8 cellular contexts compared by ENCODE assay signal in genomic region chr16:49095539-49095938, GRCh38.
"Had no signal": no experiment of that assay in that cellular context is flagged by ENCODE, and none has a peak within 500 bp of the region (broad histone marks: within the 10 kb centered on the region; RNA-seq: fewer than 3 reads in every experiment).

No MANE protein-coding gene starts in this region.

- H3K4me3 ChIP-seq: GM23248, HAP-1, K562 had no signal

- H3K27ac ChIP-seq: GM23248 had no signal

- DNase-seq: GM23248, H7, HFFc6, IMR-90, KG1 had no signal

- H2AFZ ChIP-seq: GM23248 had no signal

- H3K27ac Mint-ChIP-seq: HFFc6 had no signal

- H3K4me1 ChIP-seq: HAP-1 had no signal

- H3K9me3 ChIP-seq: HAP-1 had no signal

- H3K9ac ChIP-seq: GM23248 had no signal

- H3K36me3 ChIP-seq: HAP-1 had no signal

- H3K4me3 Mint-ChIP-seq: HFFc6 had no signal

- ATAC-seq: HCT116, K562 had no signal
